In genomic region chr12:120265483-120266179, GRCh38 we compare ENCODE assay signal across 8 cellular contexts. TPM values are rescaled to one million over a fixed set of nuclear protein-coding genes. Genes with fewer than 3 reads are reported as not detected.
DNase-seq lines count a peak whose midpoint lies in the region; ATAC-seq, FAIRE-seq and TF ChIP-seq lines count a peak whose summit lies in the region.

TSS of gene PXN (minus strand) at chr12:120265730. CDS start at chr12:120265629, 101 bp downstream.

- peak within 1 kb of the TSS; percentile 91 for H3K4me2 ChIP-seq in endothelial cell of umbilical vein (ENCODE audit: insufficient read depth, low read length)

- no peaks in the 10 kb centered on the region for H3K9me1 ChIP-seq in endothelial cell of umbilical vein (replicated peaks; ENCODE audit: control insufficient read depth, extremely low read depth, insufficient read depth, low read length)

- H3K9me3 ChIP-seq in endothelial cell of umbilical vein (replicated peaks; ENCODE audit: control insufficient read depth, insufficient read depth, low read length) (no peaks in the 10 kb centered on the region), mononuclear cell (ENCODE audit: low read depth, low read length) (no peaks in the 10 kb centered on the region)

- CTCF ChIA-PET in endothelial cell of umbilical vein (lab: Charles Lee) = interaction anchor here (0.6 to 33.5 kb wide), 26 partner anchors 10 to 1491 kb away, joined by 3 to 1402 read pairs (median 6); partner anchors contain the start of genes RNU4-2, RPLP0 and SIRT4

- H3K4me1 ChIP-seq in endothelial cell of umbilical vein (ENCODE audit: control insufficient read depth, extremely low read depth, insufficient read depth, low read length) = peaks cover 45% of the 10 kb centered on the region
- peaks cover 47% of the 10 kb centered on the region for H3K4me1 ChIP-seq in mononuclear cell (ENCODE audit: insufficient read depth, low read length)

- dilution Hi-C loops in endothelial cell of umbilical vein (cut with MboI; ENCODE audit: extremely low pct_ligation_motif_present, low sequenced_read_pairs) = no loop called here

- H3K79me2 ChIP-seq in endothelial cell of umbilical vein (ENCODE audit: control insufficient read depth, insufficient read depth, low read length) = peaks cover 49% of the 10 kb centered on the region

- H3K4me3 ChIP-seq in endothelial cell of umbilical vein (replicated peaks in 1 of 3; ENCODE audit: insufficient read depth in 1 of 3, low read depth in 1 of 3, low read length in 3 of 3) = peak within 1 kb of the TSS; percentile 60 to 91 (median 65)
- H3K4me3 ChIP-seq in mononuclear cell (ENCODE audit: low read length) = peak within 1 kb of the TSS; percentile 85

- H4K20me1 ChIP-seq in endothelial cell of umbilical vein (replicated peaks; ENCODE audit: control insufficient read depth, extremely low read depth, insufficient read depth, low read length) = no peaks in the 10 kb centered on the region

- H3K27me3 ChIP-seq in endothelial cell of umbilical vein (ENCODE audit: control insufficient read depth in 2 of 2, insufficient read depth in 2 of 2, low read length in 2 of 2) = no peaks in the 10 kb centered on the region
- H3K27me3 ChIP-seq in mononuclear cell (ENCODE audit: insufficient read depth, low read length) = no peaks in the 10 kb centered on the region

- no peak within 1 kb of the TSS for H2AFZ ChIP-seq in endothelial cell of umbilical vein (ENCODE audit: low read depth, low read length)

- peak within 1 kb of the TSS; percentile 58 for H3K27ac ChIP-seq in endothelial cell of umbilical vein (ENCODE audit: insufficient read depth, low read depth, low read length)

- TF ChIP-seq POLR2A in endothelial cell of umbilical vein (IDR thresholded peaks at IDR 0.05; ENCODE audit: low read depth, low read length) = peak; percentile 55

- intact Hi-C loops in endothelial cell of umbilical vein (cut with micrococcal nuclease) = loop anchor here (1.0 to 2.0 kb wide), 5 partner anchors 8 to 64 kb away; partner anchors contain the start of genes RNU4-2 and RPLP0

- peak; percentile 58 for FAIRE-seq in endothelial cell of umbilical vein (lab: Jason Lieb, UNC)

- peak; percentile 99 for DNase-seq in AG20443 (ENCODE audit: low spot score)
- peak; percentile 83 for DNase-seq in GM19238 (ENCODE audit: insufficient read length, low spot score)
- DNase-seq in NOMO-1 treated with dmso at 0.1 percent for 144 hours (lab: John Stamatoyannopoulos, UW; ENCODE audit: unreplicated experiment) = peak; percentile 80
- DNase-seq in activated CD8-positive, alpha-beta memory T cell treated with anti-CD3 and anti-CD28 coated beads, Interleukin-2, amount 50 U/mL, for 48 hours = peak; percentile 98
- DNase-seq in endothelial cell of umbilical vein (ENCODE audit: low read depth, low spot score) = peak; percentile 74
- peak; percentile 80 to 85 for DNase-seq in stimulated activated CD8-positive, alpha-beta memory T cell treated with anti-CD3 and anti-CD28 coated beads, Interleukin-4, amount 100 ng/mL, for 1 hour (ENCODE audit: low read depth in 2 of 2, low spot score in 1 of 2)

- peak; percentile 70 to 79 for TF ChIP-seq CTCF in endothelial cell of umbilical vein (IDR thresholded peaks at IDR 0.05; ENCODE audit: extremely low read depth in 1 of 2, insufficient read depth in 1 of 2, low read depth in 1 of 2, low read length in 2 of 2)

- peak within 1 kb of the TSS; percentile 94 for H3K9ac ChIP-seq in endothelial cell of umbilical vein (replicated peaks; ENCODE audit: extremely low read depth, insufficient read depth, low read length)

- ATAC-seq in HG03521 (IDR thresholded peaks at IDR 0.05; ENCODE audit: unreplicated experiment) = peak; percentile 73

- POLR2A ChIA-PET in endothelial cell of umbilical vein (lab: Charles Lee) = interaction anchor here (0.5 to 8.9 kb wide), 7 partner anchors 9 to 65 kb away, joined by 4 to 88 read pairs (median 24); partner anchors contain the start of genes RNU4-2 and RPLP0

- no peaks in the 10 kb centered on the region for H3K36me3 ChIP-seq in endothelial cell of umbilical vein (ENCODE audit: control insufficient read depth in 2 of 2, extremely low read depth in 1 of 2, insufficient read depth in 2 of 2, low read length in 2 of 2)

- no TSS peak for BruUV-seq in endothelial cell of umbilical vein (replicated peaks; lab: Mats Ljungman, UMichigan)

TF ChIP-seq in endothelial cell of umbilical vein, 7 proteins besides CTCF, POLR2A, EP300 and RAD21:
- TF ChIP-seq POLR2AphosphoS5 (IDR thresholded peaks at IDR 0.05; ENCODE audit: insufficient read depth, low read depth, low read length) (peak; percentile 57), JUN (IDR thresholded peaks at IDR 0.05; ENCODE audit: borderline replicate concordance, insufficient read depth, insufficient read length, low read depth) (no peak)

RNA-seq across cellular contexts. Expression of gene PXN, which starts in this region (rescaled TPM):
- total RNA-seq in endothelial cell of umbilical vein (228 and 258 TPM in 2 replicates), mononuclear cell (80.8 TPM)
- polyA plus RNA-seq in endothelial cell of umbilical vein = 132 and 192 TPM in 2 replicates
- 97.5 and 108 TPM in 2 replicates for polyA plus RNA-seq in endothelial cell of umbilical vein (2011; cell fraction: cytosol; rRNA removed)
- polyA plus RNA-seq in endothelial cell of umbilical vein (2011; cell fraction: nucleus; rRNA removed) = 253 and 301 TPM in 2 replicates
- polyA plus RNA-seq in endothelial cell of umbilical vein (2012) = 204 and 280 TPM in 2 replicates
- 119 and 149 TPM in 2 replicates for polyA minus RNA-seq in endothelial cell of umbilical vein
- polyA minus RNA-seq in endothelial cell of umbilical vein (2011; cell fraction: cytosol; rRNA and poly(A)+ RNA removed) = 23.4 TPM
- polyA minus RNA-seq in endothelial cell of umbilical vein (2011; cell fraction: nucleus; rRNA and poly(A)+ RNA removed) = 96.7 and 110 TPM in 2 replicates

Comparison
In these comparisons a context has a peak if more than half of its experiments do, and no peak if none do; other contexts are left out.
1. Peak in every context shown above with its lines: DNase-seq, ATAC-seq, H3K4me3 ChIP-seq and H3K27ac ChIP-seq.